Comparison of ENCODE assay signal across 1 cellular context in the genomic region with DNA sequence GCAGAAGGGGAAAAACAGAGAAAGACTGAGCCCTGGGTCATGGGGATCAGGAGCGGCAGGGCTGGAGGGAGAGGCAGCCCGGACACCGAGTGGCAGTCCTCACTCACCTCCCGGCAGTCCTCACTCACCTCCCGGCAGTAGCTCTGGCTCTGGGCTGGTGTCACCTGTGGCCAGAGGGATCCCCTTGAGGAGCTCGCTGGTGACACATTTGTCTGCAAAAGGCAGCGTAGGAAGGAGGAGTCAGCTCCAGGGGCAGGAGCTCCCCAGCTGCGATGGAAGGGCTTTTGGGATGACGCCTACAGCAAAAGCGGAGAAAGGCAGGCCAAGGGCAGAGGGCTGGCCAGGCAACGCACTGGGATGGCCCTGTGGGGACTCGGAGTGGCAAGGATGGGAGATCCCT.
TF ChIP-seq lines count a peak whose summit lies in the region.

No MANE protein-coding gene starts in this region.

TF ChIP-seq in H1, 55 proteins besides CTCF, POLR2A, EP300 and RAD21:
- TF ChIP-seq CHD1 (IDR thresholded peaks at IDR 0.05; ENCODE audit: low read depth, low read length) (no peak), YY1 (IDR thresholded peaks at IDR 0.05; ENCODE audit: low read depth, low read length) (no peak), MAFK (IDR thresholded peaks at IDR 0.05; ENCODE audit: low read depth, low read length) (no peak), SIX5 (IDR thresholded peaks at IDR 0.05; ENCODE audit: low read depth, low read length) (no peak), SIRT6 (IDR thresholded peaks at IDR 0.05; ENCODE audit: low read length) (no peak), CREB1 (IDR thresholded peaks at IDR 0.05) (no peak), USF2 (IDR thresholded peaks at IDR 0.05; ENCODE audit: low read length) (no peak), KDM1A (IDR thresholded peaks at IDR 0.05; ENCODE audit: borderline replicate concordance, low read length) (no peak), GABPA (IDR thresholded peaks at IDR 0.05; ENCODE audit: borderline replicate concordance, insufficient read depth, low read length) (no peak), CBX8 (IDR thresholded peaks at IDR 0.05; ENCODE audit: borderline replicate concordance, low read depth, low read length) (no peak), SAP30 (IDR thresholded peaks at IDR 0.05; ENCODE audit: insufficient read depth, insufficient replicate concordance, low read length) (no peak), CTBP2 (IDR thresholded peaks at IDR 0.05; ENCODE audit: borderline replicate concordance, insufficient read depth, insufficient read length, low read length) (no peak), BACH1 (IDR thresholded peaks at IDR 0.05; ENCODE audit: low read length) (no peak)
- TF ChIP-seq, protein P1, sequence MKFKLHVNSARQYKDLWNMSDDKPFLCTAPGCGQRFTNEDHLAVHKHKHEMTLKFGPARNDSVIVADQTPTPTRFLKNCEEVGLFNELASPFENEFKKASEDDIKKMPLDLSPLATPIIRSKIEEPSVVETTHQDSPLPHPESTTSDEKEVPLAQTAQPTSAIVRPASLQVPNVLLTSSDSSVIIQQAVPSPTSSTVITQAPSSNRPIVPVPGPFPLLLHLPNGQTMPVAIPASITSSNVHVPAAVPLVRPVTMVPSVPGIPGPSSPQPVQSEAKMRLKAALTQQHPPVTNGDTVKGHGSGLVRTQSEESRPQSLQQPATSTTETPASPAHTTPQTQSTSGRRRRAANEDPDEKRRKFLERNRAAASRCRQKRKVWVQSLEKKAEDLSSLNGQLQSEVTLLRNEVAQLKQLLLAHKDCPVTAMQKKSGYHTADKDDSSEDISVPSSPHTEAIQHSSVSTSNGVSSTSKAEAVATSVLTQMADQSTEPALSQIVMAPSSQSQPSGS (IDR thresholded peaks at IDR 0.05; ENCODE audit: low read length): no peak
- TF ChIP-seq, protein P2, sequence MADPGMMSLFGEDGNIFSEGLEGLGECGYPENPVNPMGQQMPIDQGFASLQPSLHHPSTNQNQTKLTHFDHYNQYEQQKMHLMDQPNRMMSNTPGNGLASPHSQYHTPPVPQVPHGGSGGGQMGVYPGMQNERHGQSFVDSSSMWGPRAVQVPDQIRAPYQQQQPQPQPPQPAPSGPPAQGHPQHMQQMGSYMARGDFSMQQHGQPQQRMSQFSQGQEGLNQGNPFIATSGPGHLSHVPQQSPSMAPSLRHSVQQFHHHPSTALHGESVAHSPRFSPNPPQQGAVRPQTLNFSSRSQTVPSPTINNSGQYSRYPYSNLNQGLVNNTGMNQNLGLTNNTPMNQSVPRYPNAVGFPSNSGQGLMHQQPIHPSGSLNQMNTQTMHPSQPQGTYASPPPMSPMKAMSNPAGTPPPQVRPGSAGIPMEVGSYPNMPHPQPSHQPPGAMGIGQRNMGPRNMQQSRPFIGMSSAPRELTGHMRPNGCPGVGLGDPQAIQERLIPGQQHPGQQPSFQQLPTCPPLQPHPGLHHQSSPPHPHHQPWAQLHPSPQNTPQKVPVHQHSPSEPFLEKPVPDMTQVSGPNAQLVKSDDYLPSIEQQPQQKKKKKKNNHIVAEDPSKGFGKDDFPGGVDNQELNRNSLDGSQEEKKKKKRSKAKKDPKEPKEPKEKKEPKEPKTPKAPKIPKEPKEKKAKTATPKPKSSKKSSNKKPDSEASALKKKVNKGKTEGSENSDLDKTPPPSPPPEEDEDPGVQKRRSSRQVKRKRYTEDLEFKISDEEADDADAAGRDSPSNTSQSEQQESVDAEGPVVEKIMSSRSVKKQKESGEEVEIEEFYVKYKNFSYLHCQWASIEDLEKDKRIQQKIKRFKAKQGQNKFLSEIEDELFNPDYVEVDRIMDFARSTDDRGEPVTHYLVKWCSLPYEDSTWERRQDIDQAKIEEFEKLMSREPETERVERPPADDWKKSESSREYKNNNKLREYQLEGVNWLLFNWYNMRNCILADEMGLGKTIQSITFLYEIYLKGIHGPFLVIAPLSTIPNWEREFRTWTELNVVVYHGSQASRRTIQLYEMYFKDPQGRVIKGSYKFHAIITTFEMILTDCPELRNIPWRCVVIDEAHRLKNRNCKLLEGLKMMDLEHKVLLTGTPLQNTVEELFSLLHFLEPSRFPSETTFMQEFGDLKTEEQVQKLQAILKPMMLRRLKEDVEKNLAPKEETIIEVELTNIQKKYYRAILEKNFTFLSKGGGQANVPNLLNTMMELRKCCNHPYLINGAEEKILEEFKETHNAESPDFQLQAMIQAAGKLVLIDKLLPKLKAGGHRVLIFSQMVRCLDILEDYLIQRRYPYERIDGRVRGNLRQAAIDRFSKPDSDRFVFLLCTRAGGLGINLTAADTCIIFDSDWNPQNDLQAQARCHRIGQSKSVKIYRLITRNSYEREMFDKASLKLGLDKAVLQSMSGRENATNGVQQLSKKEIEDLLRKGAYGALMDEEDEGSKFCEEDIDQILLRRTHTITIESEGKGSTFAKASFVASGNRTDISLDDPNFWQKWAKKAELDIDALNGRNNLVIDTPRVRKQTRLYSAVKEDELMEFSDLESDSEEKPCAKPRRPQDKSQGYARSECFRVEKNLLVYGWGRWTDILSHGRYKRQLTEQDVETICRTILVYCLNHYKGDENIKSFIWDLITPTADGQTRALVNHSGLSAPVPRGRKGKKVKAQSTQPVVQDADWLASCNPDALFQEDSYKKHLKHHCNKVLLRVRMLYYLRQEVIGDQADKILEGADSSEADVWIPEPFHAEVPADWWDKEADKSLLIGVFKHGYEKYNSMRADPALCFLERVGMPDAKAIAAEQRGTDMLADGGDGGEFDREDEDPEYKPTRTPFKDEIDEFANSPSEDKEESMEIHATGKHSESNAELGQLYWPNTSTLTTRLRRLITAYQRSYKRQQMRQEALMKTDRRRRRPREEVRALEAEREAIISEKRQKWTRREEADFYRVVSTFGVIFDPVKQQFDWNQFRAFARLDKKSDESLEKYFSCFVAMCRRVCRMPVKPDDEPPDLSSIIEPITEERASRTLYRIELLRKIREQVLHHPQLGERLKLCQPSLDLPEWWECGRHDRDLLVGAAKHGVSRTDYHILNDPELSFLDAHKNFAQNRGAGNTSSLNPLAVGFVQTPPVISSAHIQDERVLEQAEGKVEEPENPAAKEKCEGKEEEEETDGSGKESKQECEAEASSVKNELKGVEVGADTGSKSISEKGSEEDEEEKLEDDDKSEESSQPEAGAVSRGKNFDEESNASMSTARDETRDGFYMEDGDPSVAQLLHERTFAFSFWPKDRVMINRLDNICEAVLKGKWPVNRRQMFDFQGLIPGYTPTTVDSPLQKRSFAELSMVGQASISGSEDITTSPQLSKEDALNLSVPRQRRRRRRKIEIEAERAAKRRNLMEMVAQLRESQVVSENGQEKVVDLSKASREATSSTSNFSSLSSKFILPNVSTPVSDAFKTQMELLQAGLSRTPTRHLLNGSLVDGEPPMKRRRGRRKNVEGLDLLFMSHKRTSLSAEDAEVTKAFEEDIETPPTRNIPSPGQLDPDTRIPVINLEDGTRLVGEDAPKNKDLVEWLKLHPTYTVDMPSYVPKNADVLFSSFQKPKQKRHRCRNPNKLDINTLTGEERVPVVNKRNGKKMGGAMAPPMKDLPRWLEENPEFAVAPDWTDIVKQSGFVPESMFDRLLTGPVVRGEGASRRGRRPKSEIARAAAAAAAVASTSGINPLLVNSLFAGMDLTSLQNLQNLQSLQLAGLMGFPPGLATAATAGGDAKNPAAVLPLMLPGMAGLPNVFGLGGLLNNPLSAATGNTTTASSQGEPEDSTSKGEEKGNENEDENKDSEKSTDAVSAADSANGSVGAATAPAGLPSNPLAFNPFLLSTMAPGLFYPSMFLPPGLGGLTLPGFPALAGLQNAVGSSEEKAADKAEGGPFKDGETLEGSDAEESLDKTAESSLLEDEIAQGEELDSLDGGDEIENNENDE (IDR thresholded peaks at IDR 0.05; ENCODE audit: insufficient replicate concordance, low read length): no peak
